Comparison of ENCODE assay signal across 14 cellular contexts in the genomic region with DNA sequence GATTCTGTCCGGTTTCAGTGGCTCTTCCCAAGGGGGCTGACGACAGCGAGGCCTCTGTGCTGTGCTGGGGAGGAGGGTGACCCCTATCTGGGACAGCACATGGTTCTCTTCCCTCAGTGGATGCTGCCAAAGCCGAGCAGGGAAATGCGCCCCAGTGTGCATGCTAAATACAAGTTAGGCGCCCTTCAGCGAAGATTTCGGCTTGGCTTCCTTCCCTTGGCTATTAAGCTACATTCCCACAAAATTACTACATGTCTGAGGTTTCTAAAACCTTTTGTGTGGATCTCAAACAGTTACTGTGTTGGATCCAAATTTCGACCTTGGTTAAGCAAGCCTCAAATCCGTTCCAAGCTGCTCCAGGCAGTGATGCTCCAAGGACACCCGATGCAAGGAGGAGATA.
DNase-seq lines count a peak whose midpoint lies in the region; ATAC-seq and TF ChIP-seq lines count a peak whose summit lies in the region.
"Had no signal": no experiment of that assay in that cellular context is flagged by ENCODE, and none has a peak within 500 bp of the region (broad histone marks: within the 10 kb centered on the region; RNA-seq: fewer than 3 reads in every experiment).

No MANE protein-coding gene starts in this region.

- no peak overlapping the region for H3K4me3 ChIP-seq in astrocyte of the cerebellum (ENCODE audit: low read depth, low read length)
- H3K4me3 ChIP-seq: PC-9, SJSA1 had no signal

- no peaks in the 10 kb centered on the region for H3K36me3 Mint-ChIP-seq in T-helper 17 cell (ENCODE audit: low read depth)
- H3K36me3 Mint-ChIP-seq: stimulated activated effector memory CD8-positive, alpha-beta T cell treated with anti-CD3 and anti-CD28 coated beads, Interleukin-12 subunit alpha, Interleukin-12 subunit beta, amount 100 ng/mL, for 72 hours had no signal

- ATAC-seq in T-helper 17 cell = no peak
- ATAC-seq: stimulated activated effector memory CD8-positive, alpha-beta T cell treated with anti-CD3 and anti-CD28 coated beads, Interleukin-12 subunit alpha, Interleukin-12 subunit beta, amount 100 ng/mL, for 72 hours had no signal

- intact Hi-C loops in head of caudate nucleus (cut with DNase I) = no loop called here

- no peak overlapping the region for H3K4me3 Mint-ChIP-seq in T-helper 17 cell
- H3K4me3 Mint-ChIP-seq: stimulated activated effector memory CD8-positive, alpha-beta T cell treated with anti-CD3 and anti-CD28 coated beads, Interleukin-12 subunit alpha, Interleukin-12 subunit beta, amount 100 ng/mL, for 72 hours had no signal

- no peaks in the 10 kb centered on the region for H3K4me1 Mint-ChIP-seq in T-helper 17 cell
- H3K4me1 Mint-ChIP-seq: stimulated activated effector memory CD8-positive, alpha-beta T cell treated with anti-CD3 and anti-CD28 coated beads, Interleukin-12 subunit alpha, Interleukin-12 subunit beta, amount 100 ng/mL, for 72 hours had no signal

- no peaks in the 10 kb centered on the region for H3K9me3 ChIP-seq in T-helper 17 cell (ENCODE audit: control insufficient read depth, low read length, poor library complexity, severe bottlenecking)
- H3K9me3 ChIP-seq: SJSA1 had no signal

- H3K27me3 Mint-ChIP-seq in T-helper 17 cell = no peaks in the 10 kb centered on the region

- DNase-seq in astrocyte of the cerebellum (ENCODE audit: low read depth) (peak; percentile 97), head of caudate nucleus (peak; percentile 6 to 85 (median 49)), mucosa of gallbladder (ENCODE audit: low spot score) (peak; percentile 13), substantia nigra (lab: John Stamatoyannopoulos, UW) (peak in 42 of 49 donors; percentile 3 to 83 (median 42)), T-helper 17 cell (no peak), NCI-H82 (lab: John Stamatoyannopoulos, UW) (no peak)
- no peak for DNase-seq in activated naive CD4-positive, alpha-beta T cell treated with Interleukin-2 at 50 U/mL for 16 hours
- DNase-seq: cerebellar nuclear complex, EL, kidney, NCI-H1694 treated with DMSO at 0.1 percent for 48 hours had no signal

- no peak overlapping the region for H3K27ac Mint-ChIP-seq in T-helper 17 cell
- H3K27ac Mint-ChIP-seq: stimulated activated effector memory CD8-positive, alpha-beta T cell treated with anti-CD3 and anti-CD28 coated beads, Interleukin-12 subunit alpha, Interleukin-12 subunit beta, amount 100 ng/mL, for 72 hours had no signal

- in situ Hi-C loops in astrocyte of the cerebellum (cut with HindIII; ENCODE audit: low sequenced_read_pairs) = no loop called here

- no peak overlapping the region for H3K27ac ChIP-seq in substantia nigra (ENCODE audit: low read depth, low read length, poor library complexity, severe bottlenecking)
- H3K27ac ChIP-seq: PC-9, SJSA1 had no signal

- TF ChIP-seq CTCF in astrocyte of the cerebellum (IDR thresholded peaks at IDR 0.05; ENCODE audit: low read depth, low read length, missing control alignments) = no peak

Comparison
In these comparisons a context has a peak if more than half of its experiments do, and no peak if none do; other contexts are left out.
1. DNase-seq: peak in astrocyte of the cerebellum (single experiment), head of caudate nucleus (42 of 42), mucosa of gallbladder (single experiment) and substantia nigra (42 of 49); none in activated naive CD4-positive, alpha-beta T cell treated with Interleukin-2 at 50 U/mL for 16 hours (single experiment), T-helper 17 cell (0 of 3) and NCI-H82 (single experiment).